Comparison of ENCODE assay signal across 15 cellular contexts in genomic region chr22:16602224-16602727, GRCh38. TPM values are rescaled to one million over a fixed set of nuclear protein-coding genes. Genes with fewer than 3 reads are reported as not detected.
DNase-seq lines count a peak whose midpoint lies in the region; ATAC-seq and TF ChIP-seq lines count a peak whose summit lies in the region.
"Not testable (repeated sequence)": the region's sequence is repeated elsewhere in the genome, so short reads cannot be mapped to it uniquely, and the experiment has no call there.
"Had no signal": no experiment of that assay in that cellular context is flagged by ENCODE, and none has a peak within 500 bp of the region (broad histone marks: within the 10 kb centered on the region; RNA-seq: fewer than 3 reads in every experiment).

No MANE protein-coding gene starts in this region.

- H3K27ac ChIP-seq in ovary (peak overlapping the region in 1 of 2 donors; percentile 14), substantia nigra (ENCODE audit: low read depth, low read length, poor library complexity, severe bottlenecking) (peak overlapping the region; percentile 55)

- not testable (repeated sequence) for H3K36me3 Mint-ChIP-seq in activated CD4-positive, alpha-beta T cell treated with anti-CD3 and anti-CD28 coated beads for 36 hours (ENCODE audit: low read depth); activated naive CD8-positive, alpha-beta T cell treated with anti-CD3 and anti-CD28 coated beads for 36 hours

- H3K4me1 Mint-ChIP-seq in activated CD4-positive, alpha-beta T cell treated with anti-CD3 and anti-CD28 coated beads for 36 hours: peaks cover 10% of the 10 kb centered on the region
- not testable (repeated sequence) for H3K4me1 Mint-ChIP-seq in activated naive CD8-positive, alpha-beta T cell treated with anti-CD3 and anti-CD28 coated beads for 36 hours

- CTCF ChIA-PET in AG04449 (lab: Yijun Ruan, JAX); activated CD4-positive, alpha-beta T cell treated with anti-CD3 and anti-CD28 coated beads for 36 hours (lab: Charles Lee): not testable (repeated sequence)

- H3K4me1 ChIP-seq in ovary (ENCODE audit: insufficient read depth): not testable (repeated sequence)

- 1 to 2% (median 1%) methylated on average over 31 to 70 of the region's 70 CpGs for WGBS in ovary, 3 donors

- peak overlapping the region; percentile 48 for H3K4me3 Mint-ChIP-seq in activated CD4-positive, alpha-beta T cell treated with anti-CD3 and anti-CD28 coated beads for 36 hours
- peak overlapping the region; percentile 80 for H3K4me3 Mint-ChIP-seq in activated naive CD8-positive, alpha-beta T cell treated with anti-CD3 and anti-CD28 coated beads for 36 hours

- not testable (repeated sequence) for DNase-seq in AG04449 (ENCODE audit: low read depth, low spot score); activated CD4-positive, alpha-beta T cell treated with anti-CD3 and anti-CD28 coated beads for 36 hours; epithelial cell of proximal tubule (ENCODE audit: low read depth); kidney epithelial cell (ENCODE audit: low read depth); ovary; substantia nigra (lab: John Stamatoyannopoulos, UW)
- peak; percentile 11 for DNase-seq in H7
- DNase-seq in activated naive CD8-positive, alpha-beta T cell treated with anti-CD3 and anti-CD28 coated beads for 36 hours: peak; percentile 9

- H3K4me3 ChIP-seq in AG04449 (ENCODE audit: low read depth, low read length): peak overlapping the region; percentile 38
- H3K4me3 ChIP-seq in H7 (ENCODE audit: insufficient read depth, low read depth, low read length): not testable (repeated sequence)
- H3K4me3 ChIP-seq in epithelial cell of proximal tubule (ENCODE audit: low read depth, low read length): peak overlapping the region; percentile 52
- H3K4me3 ChIP-seq in kidney epithelial cell (ENCODE audit: low read depth, low read length): peak overlapping the region; percentile 47
- peak overlapping the region; percentile 33 for H3K4me3 ChIP-seq in ovary

- H3K9me3 ChIP-seq in ovary: not testable (repeated sequence)

- ATAC-seq in activated CD4-positive, alpha-beta T cell treated with anti-CD3 and anti-CD28 coated beads for 36 hours: not testable (repeated sequence)

- H3K27me3 ChIP-seq in H7 (ENCODE audit: control insufficient read depth, insufficient read depth, low read length); kidney epithelial cell (ENCODE audit: control insufficient read depth, insufficient read depth, low read length); ovary: not testable (repeated sequence)

- POLR2A ChIA-PET in AG04449 (lab: Yijun Ruan, JAX); activated CD4-positive, alpha-beta T cell treated with anti-CD3 and anti-CD28 coated beads for 36 hours (lab: Charles Lee): not testable (repeated sequence)

- not testable (repeated sequence) for TF ChIP-seq CTCF in AG04449 (IDR thresholded peaks at IDR 0.05; ENCODE audit: insufficient read depth, low read length, missing control alignments); epithelial cell of proximal tubule (conservative IDR thresholded peaks at IDR 0.05; ENCODE audit: low read depth, low read length); kidney epithelial cell (IDR thresholded peaks at IDR 0.05; ENCODE audit: insufficient read depth, low read length, poor library complexity, severe bottlenecking); ovary (IDR thresholded peaks at IDR 0.05)

- H3K27me3 Mint-ChIP-seq in activated CD4-positive, alpha-beta T cell treated with anti-CD3 and anti-CD28 coated beads for 36 hours: peaks cover 28% of the 10 kb centered on the region
- H3K27me3 Mint-ChIP-seq in activated naive CD8-positive, alpha-beta T cell treated with anti-CD3 and anti-CD28 coated beads for 36 hours: peaks cover 55% of the 10 kb centered on the region

- not testable (repeated sequence) for TF ChIP-seq POLR2A in ovary (IDR thresholded peaks at IDR 0.05)

- intact Hi-C loops in activated CD4-positive, alpha-beta T cell treated with anti-CD3 and anti-CD28 coated beads for 36 hours (cut with DNase I, micrococcal nuclease); ovary (cut with DNase I): not testable (repeated sequence)

- H3K27ac Mint-ChIP-seq in activated CD4-positive, alpha-beta T cell treated with anti-CD3 and anti-CD28 coated beads for 36 hours; activated naive CD8-positive, alpha-beta T cell treated with anti-CD3 and anti-CD28 coated beads for 36 hours: not testable (repeated sequence)

- not testable (repeated sequence) for H3K9me3 Mint-ChIP-seq in activated CD4-positive, alpha-beta T cell treated with anti-CD3 and anti-CD28 coated beads for 36 hours (ENCODE audit: low read depth); activated naive CD8-positive, alpha-beta T cell treated with anti-CD3 and anti-CD28 coated beads for 36 hours

- TF ChIP-seq EP300 in ovary (IDR thresholded peaks at IDR 0.05): not testable (repeated sequence)

- H3K36me3 ChIP-seq in H7 (replicated peaks; ENCODE audit: control insufficient read depth, insufficient read depth, low read length); kidney epithelial cell (ENCODE audit: control insufficient read depth, insufficient read depth, low read length); ovary: not testable (repeated sequence)

RNA-seq across cellular contexts. Expression of gene CCT8L2, which starts 9.7 kb away (rescaled TPM):
- total RNA-seq in H7 (2014; rRNA removed; shearing (Covaris generic)): not detected in 2 replicates
- total RNA-seq in activated CD4-positive, alpha-beta T cell treated with anti-CD3 and anti-CD28 coated beads for 36 hours: not detected
- not detected for total RNA-seq in activated naive CD8-positive, alpha-beta T cell treated with anti-CD3 and anti-CD28 coated beads for 36 hours
- total RNA-seq in epithelial cell of proximal tubule: not detected in 2 replicates
- total RNA-seq in kidney epithelial cell: not detected in 2 replicates
- total RNA-seq in ovary: not detected
- polyA plus RNA-seq in ovary: not detected
- total RNA-seq: adrenal gland; cardiac septum; H1; neural crest cell; PC-9; T-helper 1 cell treated with Interleukin-12 subunit alpha and Interleukin-12 subunit beta and Interleukin-4 antibody, amounts not matched to agents 30 ng/mL and 1 ng/mL, for 36 hours; ureter had no signal
- polyA plus RNA-seq: adrenal gland, H1 had no signal
